Comparison of ENCODE assay signal across 1 cellular context in the genomic region with DNA sequence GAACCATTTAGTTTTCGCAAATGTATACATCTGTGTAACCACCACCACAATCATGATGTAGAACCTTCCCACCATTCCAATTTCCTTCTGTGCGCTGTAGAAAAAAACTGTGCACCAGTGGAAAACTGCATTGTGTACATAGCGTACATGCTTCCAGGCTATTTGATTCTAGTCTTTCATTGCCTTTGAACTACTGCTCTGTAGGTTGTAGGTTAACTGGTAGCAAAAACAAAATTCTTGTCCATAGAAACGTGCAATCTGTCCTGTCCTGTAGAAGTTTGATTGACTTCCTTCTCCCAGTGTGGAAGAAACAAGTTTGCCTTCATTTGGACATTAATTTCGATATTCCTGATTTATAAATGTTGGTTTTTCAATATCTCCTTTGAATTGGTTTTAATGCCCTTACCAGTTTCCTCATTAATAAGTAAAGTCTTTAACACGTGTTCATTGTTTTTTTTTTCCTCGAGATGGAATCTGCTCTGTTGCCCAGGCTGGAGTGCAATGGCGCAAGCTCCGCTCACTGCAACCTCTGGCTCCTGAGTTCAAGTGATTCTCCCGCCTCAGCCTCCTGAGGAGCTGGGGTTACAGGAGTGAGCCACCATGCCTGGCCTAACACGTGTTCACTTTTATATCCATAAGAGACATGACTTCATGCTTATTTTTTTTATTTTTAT.
A peak's percentile ranks its signal among the peaks of the same experiment; 100 is the strongest.
TF ChIP-seq lines count a peak whose summit lies in the region.

No MANE protein-coding gene starts in this region.

TF ChIP-seq in HepG2, 621 proteins besides CTCF, POLR2A, EP300 and RAD21 (continued from another document):
- peak; percentile 94 for TF ChIP-seq MED1 (CRISPR knock-in tag; IDR thresholded peaks at IDR 0.05)
- TF ChIP-seq NCOA2 (CRISPR knock-in tag; IDR thresholded peaks at IDR 0.05): peak; percentile 47; the same call in 1 of the 2 replicates
- no peak for TF ChIP-seq SRSF4 (IDR thresholded peaks at IDR 0.05; ENCODE audit: low read depth, low read length, poor library complexity, severe bottlenecking)
- no peak for TF ChIP-seq ZNF367 (CRISPR knock-in tag; IDR thresholded peaks at IDR 0.05; ENCODE audit: borderline replicate concordance)
- peak; percentile 86; the same call in 1 of the 2 replicates for TF ChIP-seq ZBTB20 (CRISPR knock-in tag; IDR thresholded peaks at IDR 0.05; ENCODE audit: borderline replicate concordance, low read depth)
- no peak for TF ChIP-seq JUNB (CRISPR knock-in tag; IDR thresholded peaks at IDR 0.05; ENCODE audit: borderline replicate concordance)
- peak; percentile 64; the same call in 1 of the 2 replicates for TF ChIP-seq ZNF232 (CRISPR knock-in tag; IDR thresholded peaks at IDR 0.05; ENCODE audit: borderline replicate concordance)
- TF ChIP-seq, protein P1, sequence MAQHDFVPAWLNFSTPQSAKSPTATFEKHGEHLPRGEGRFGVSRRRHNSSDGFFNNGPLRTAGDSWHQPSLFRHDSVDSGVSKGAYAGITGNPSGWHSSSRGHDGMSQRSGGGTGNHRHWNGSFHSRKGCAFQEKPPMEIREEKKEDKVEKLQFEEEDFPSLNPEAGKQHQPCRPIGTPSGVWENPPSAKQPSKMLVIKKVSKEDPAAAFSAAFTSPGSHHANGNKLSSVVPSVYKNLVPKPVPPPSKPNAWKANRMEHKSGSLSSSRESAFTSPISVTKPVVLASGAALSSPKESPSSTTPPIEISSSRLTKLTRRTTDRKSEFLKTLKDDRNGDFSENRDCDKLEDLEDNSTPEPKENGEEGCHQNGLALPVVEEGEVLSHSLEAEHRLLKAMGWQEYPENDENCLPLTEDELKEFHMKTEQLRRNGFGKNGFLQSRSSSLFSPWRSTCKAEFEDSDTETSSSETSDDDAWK (CRISPR knock-in tag; IDR thresholded peaks at IDR 0.05): no peak
- TF ChIP-seq, protein P2, sequence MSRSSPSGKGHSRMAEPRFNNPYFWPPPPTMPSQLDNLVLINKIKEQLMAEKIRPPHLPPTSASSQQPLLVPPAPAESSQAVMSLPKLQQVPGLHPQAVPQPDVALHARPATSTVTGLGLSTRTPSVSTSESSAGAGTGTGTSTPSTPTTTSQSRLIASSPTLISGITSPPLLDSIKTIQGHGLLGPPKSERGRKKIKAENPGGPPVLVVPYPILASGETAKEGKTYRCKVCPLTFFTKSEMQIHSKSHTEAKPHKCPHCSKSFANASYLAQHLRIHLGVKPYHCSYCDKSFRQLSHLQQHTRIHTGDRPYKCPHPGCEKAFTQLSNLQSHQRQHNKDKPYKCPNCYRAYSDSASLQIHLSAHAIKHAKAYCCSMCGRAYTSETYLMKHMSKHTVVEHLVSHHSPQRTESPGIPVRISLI (CRISPR knock-in tag; IDR thresholded peaks at IDR 0.05; ENCODE audit: borderline replicate concordance): peak; percentile 93
- no peak for TF ChIP-seq ZNF253 (CRISPR knock-in tag; IDR thresholded peaks at IDR 0.05; ENCODE audit: borderline replicate concordance)
- TF ChIP-seq SP140L (CRISPR knock-in tag; IDR thresholded peaks at IDR 0.05; ENCODE audit: borderline replicate concordance): no peak
- peak; percentile 70 for TF ChIP-seq HDAC2 (CRISPR knock-in tag; IDR thresholded peaks at IDR 0.05)
- TF ChIP-seq EEA1 (CRISPR knock-in tag; IDR thresholded peaks at IDR 0.05; ENCODE audit: borderline replicate concordance): no peak
- peak; percentile 70; the same call in 1 of the 2 replicates for TF ChIP-seq SNAPC2 (CRISPR knock-in tag; IDR thresholded peaks at IDR 0.05)
